Comparison of ENCODE assay signal across 8 cellular contexts in genomic region chr9:115373000-115373709, GRCh38.
DNase-seq lines count a peak whose midpoint lies in the region; ATAC-seq and TF ChIP-seq lines count a peak whose summit lies in the region.

No MANE protein-coding gene starts in this region.

- no peak overlapping the region for H3K27ac Mint-ChIP-seq in CD8-positive, alpha-beta T cell

- ATAC-seq in GM21786 (IDR thresholded peaks at IDR 0.05; ENCODE audit: unreplicated experiment): peak; percentile 92
- no peak for ATAC-seq in CD8-positive, alpha-beta T cell

- no peaks in the 10 kb centered on the region for H3K36me3 ChIP-seq in CD8-positive, alpha-beta T cell (ENCODE audit: insufficient read depth, low read length)

- H3K9me3 Mint-ChIP-seq in CD8-positive, alpha-beta T cell: peaks cover 3% of the 10 kb centered on the region

- intact Hi-C loops in CD8-positive, alpha-beta T cell (cut with DNase I, micrococcal nuclease): no loop called here

- no peak for TF ChIP-seq POLR2A in NB4 (IDR thresholded peaks at IDR 0.05; ENCODE audit: extremely low read depth, insufficient read length)

- no peaks in the 10 kb centered on the region for H3K27me3 ChIP-seq in CD8-positive, alpha-beta T cell (ENCODE audit: insufficient read depth, low read length)

- no peaks in the 10 kb centered on the region for H3K36me3 Mint-ChIP-seq in CD8-positive, alpha-beta T cell

- H3K4me1 Mint-ChIP-seq in CD8-positive, alpha-beta T cell (ENCODE audit: low read depth): no peaks in the 10 kb centered on the region

- no peak for TF ChIP-seq CTCF in NB4 (IDR thresholded peaks at IDR 0.05; ENCODE audit: low read depth, low read length)
- TF ChIP-seq CTCF in CD8-positive, alpha-beta T cell (IDR thresholded peaks at IDR 0.05): no peak

- no peaks in the 10 kb centered on the region for H3K27me3 Mint-ChIP-seq in CD8-positive, alpha-beta T cell (ENCODE audit: low read depth)

- POLR2A ChIA-PET in CD8-positive, alpha-beta T cell (lab: Charles Lee): no interaction called here

- no peak overlapping the region for H3K27ac ChIP-seq in CD8-positive, alpha-beta T cell (ENCODE audit: low read depth, low read length)

- H3K9me3 ChIP-seq in CD8-positive, alpha-beta T cell (ENCODE audit: low read length): no peaks in the 10 kb centered on the region

- no peaks in the 10 kb centered on the region for H3K4me1 ChIP-seq in CD8-positive, alpha-beta T cell (ENCODE audit: insufficient read depth, low read length)

- DNase-seq in GM04503 (ENCODE audit: low read depth) (peak; percentile 88), NB4 (ENCODE audit: low read depth) (peak; percentile 18), iPS-NIHi11 (ENCODE audit: low spot score) (peak; percentile 33), DMS79 treated with DMSO at 0.1 percent for 48 hours (lab: John Stamatoyannopoulos, UW) (no peak), HUDEP-2 (lab: John Stamatoyannopoulos, UW; ENCODE audit: unreplicated experiment in 76 of 76) (no peak), NCI-H2081 treated with DMSO at 0.1 percent for 48 hours (lab: John Stamatoyannopoulos, UW) (no peak)
- no peak for DNase-seq in CD8-positive, alpha-beta T cell

- H3K4me3 Mint-ChIP-seq in CD8-positive, alpha-beta T cell: no peak overlapping the region

- CTCF ChIA-PET in CD8-positive, alpha-beta T cell (lab: Charles Lee): no interaction called here

- H3K4me3 ChIP-seq in NB4 (ENCODE audit: low read depth, low read length): no peak overlapping the region
- H3K4me3 ChIP-seq in CD8-positive, alpha-beta T cell (ENCODE audit: low read depth, low read length): no peak overlapping the region

Comparison
In these comparisons a context has a peak if more than half of its experiments do, and no peak if none do; other contexts are left out.
1. DNase-seq: peak in GM04503 (single experiment), NB4 (single experiment) and iPS-NIHi11 (single experiment); none in DMS79 treated with DMSO at 0.1 percent for 48 hours (single experiment), CD8-positive, alpha-beta T cell (0 of 7), HUDEP-2 (0 of 76) and NCI-H2081 treated with DMSO at 0.1 percent for 48 hours (single experiment).